Comparison of ENCODE assay signal across 16 cellular contexts in the genomic region with DNA sequence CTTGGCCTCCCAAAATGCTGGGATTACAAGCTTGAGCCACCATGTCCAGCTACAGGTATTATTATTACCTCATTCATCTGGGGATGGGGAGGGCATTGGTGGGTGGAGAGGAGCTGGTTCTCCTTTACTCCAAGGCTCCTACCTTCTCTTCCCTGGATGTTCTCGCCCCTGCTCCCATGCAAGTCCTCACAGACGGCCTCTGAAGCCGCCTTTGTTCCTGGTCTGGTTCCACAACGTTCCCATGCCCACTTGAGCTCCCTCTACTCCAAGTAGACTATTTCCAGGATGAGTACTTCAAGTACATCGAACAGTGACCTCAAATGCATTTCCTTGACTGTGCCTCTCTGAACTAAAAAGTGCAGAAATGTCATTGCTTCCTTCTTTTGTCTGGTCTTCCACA.
"Had no signal": no experiment of that assay in that cellular context is flagged by ENCODE, and none has a peak within 500 bp of the region (broad histone marks: within the 10 kb centered on the region; RNA-seq: fewer than 3 reads in every experiment).

No MANE protein-coding gene starts in this region.

- H3K4me3 ChIP-seq: cardiac muscle cell, dorsolateral prefrontal cortex, esophagus muscularis mucosa, left ventricle myocardium inferior, ovary, sigmoid colon, thoracic aorta had no signal

- H3K36me3 ChIP-seq: cardiac muscle cell, ovary, thoracic aorta had no signal

- FAIRE-seq: kidney had no signal

- H3K9me3 Mint-ChIP-seq: memory B cell, neural crest cell had no signal

- DNase-seq: activated CD8-positive, alpha-beta memory T cell treated with anti-CD3 and anti-CD28 coated beads, Interleukin-2, amount 50 U/mL, for 48 hours; activated naive CD4-positive, alpha-beta T cell treated with Interleukin-2 at 50 U/mL for 16 hours; dorsolateral prefrontal cortex; hippocampal formation; kidney; left ventricle myocardium inferior; ovary; sigmoid colon; stimulated activated CD4-positive, alpha-beta T cell treated with anti-CD3 and anti-CD28 coated beads, Interleukin-12 subunit alpha, Interleukin-12 subunit beta, amount 100 ng/mL, for 4 hours; stimulated activated CD4-positive, alpha-beta T cell treated with anti-CD3 and anti-CD28 coated beads, Interleukin-2, amount 100 ng/mL, for 24 hours had no signal

- H3K27ac Mint-ChIP-seq: memory B cell had no signal

- H3K9me3 ChIP-seq: esophagus muscularis mucosa, left ventricle myocardium inferior, ovary, sigmoid colon, thoracic aorta had no signal

- H3K27ac ChIP-seq: cardiac muscle cell, esophagus muscularis mucosa, ovary, sigmoid colon, VCaP had no signal

- H3K4me3 Mint-ChIP-seq: memory B cell, neural crest cell had no signal

- H3K27me3 Mint-ChIP-seq: memory B cell had no signal

- H3K27me3 ChIP-seq: cardiac muscle cell, dorsolateral prefrontal cortex, esophagus muscularis mucosa, ovary, sigmoid colon had no signal
